8 cellular contexts compared by ENCODE assay signal in the genomic region with DNA sequence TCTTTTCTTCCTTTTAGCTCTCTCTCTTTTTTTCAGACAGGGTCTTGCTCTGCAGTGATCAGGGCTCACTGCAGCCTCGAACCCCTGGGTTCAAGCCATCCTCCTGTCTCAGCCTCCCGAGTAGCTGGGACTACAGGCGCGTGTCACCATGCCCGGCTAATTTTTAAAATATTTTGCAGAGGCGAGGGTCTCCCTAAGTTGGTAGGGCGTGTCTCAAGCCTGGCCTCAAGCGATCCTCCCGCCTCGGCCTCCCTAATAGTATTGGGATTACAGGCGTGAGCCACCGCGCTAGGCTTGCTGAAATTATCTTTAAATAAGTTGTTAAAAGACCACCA. TPM values are rescaled to one million over a fixed set of nuclear protein-coding genes. Genes with fewer than 3 reads are reported as not detected.
DNase-seq lines count a peak whose midpoint lies in the region; ATAC-seq, FAIRE-seq and TF ChIP-seq lines count a peak whose summit lies in the region.

No MANE protein-coding gene starts in this region.

- no peak for TF ChIP-seq CTCF in AG04450 (IDR thresholded peaks at IDR 0.05; ENCODE audit: low read depth, low read length)
- TF ChIP-seq CTCF in Loucy (conservative IDR thresholded peaks at IDR 0.05; ENCODE audit: low read length), result no peak
- no peak for TF ChIP-seq CTCF in coronary artery (IDR thresholded peaks at IDR 0.05)

- H3K4me2 ChIP-seq in Loucy (ENCODE audit: low read depth, low read length, poor library complexity, severe bottlenecking), result peak overlapping the region; percentile 96

- peak overlapping the region in 9 of 10 donors; percentile 88 to 97 (median 93) for H3K27ac Mint-ChIP-seq in naive thymus-derived CD8-positive, alpha-beta T cell

- DNase-seq in AG04450 (ENCODE audit: low read depth, low spot score) (no peak), coronary artery (ENCODE audit: low spot score) (no peak), urothelium cell line (ENCODE audit: low spot score) (no peak), cerebellar cortex (ENCODE audit: low spot score) (no peak)
- DNase-seq in naive thymus-derived CD8-positive, alpha-beta T cell, result no peak
- DNase-seq in activated CD4-positive, alpha-beta T cell treated with anti-CD3 and anti-CD28 coated beads for 1 hour, result no peak

- H3K27ac ChIP-seq in AG04450 (ENCODE audit: low read depth, low read length) (peak overlapping the region; percentile 70), coronary artery (peak overlapping the region; percentile 64 to 98)

- H3F3A ChIP-seq in Loucy (ENCODE audit: low read depth), result no peaks in the 10 kb centered on the region

- no peaks in the 10 kb centered on the region for H3K27me3 Mint-ChIP-seq in naive thymus-derived CD8-positive, alpha-beta T cell

- peaks cover 28 to 68% (median 65%) of the 10 kb centered on the region in 4 donors for H3K4me1 Mint-ChIP-seq in naive thymus-derived CD8-positive, alpha-beta T cell

- POLR2A ChIA-PET in AG04450 (lab: Yijun Ruan, JAX), result interaction anchor here (1.5 to 1.7 kb wide), 2 partner anchors 58 to 80 kb away, joined by 4 to 5 read pairs; a partner anchor contains a TSS
- POLR2A ChIA-PET in naive thymus-derived CD8-positive, alpha-beta T cell (lab: Charles Lee), result interaction anchor here (0.6 to 1.5 kb wide), 6 partner anchors 8 to 506 kb away, joined by 3 to 6 read pairs (median 3); a partner anchor contains a TSS

- H3K4me3 Mint-ChIP-seq in naive thymus-derived CD8-positive, alpha-beta T cell, result peak overlapping the region; percentile 94 to 98 (median 96)

- no peaks in the 10 kb centered on the region for H3K9me2 ChIP-seq in Loucy (replicated peaks; ENCODE audit: low read depth, low read length)

- H3K4me1 ChIP-seq in Loucy (ENCODE audit: insufficient read depth, low read length, poor library complexity, severe bottlenecking), result peaks cover 28% of the 10 kb centered on the region

- H3K27me3 ChIP-seq in AG04450 (ENCODE audit: control insufficient read depth, insufficient read depth, low read length) (no peaks in the 10 kb centered on the region), Loucy (ENCODE audit: insufficient read depth, low read length, poor library complexity, severe bottlenecking) (no peaks in the 10 kb centered on the region)

- ATAC-seq in naive thymus-derived CD8-positive, alpha-beta T cell, result no peak
- ATAC-seq in GM18505 (IDR thresholded peaks at IDR 0.05; ENCODE audit: unreplicated experiment), result no peak

- CTCF ChIA-PET in AG04450 (lab: Charles Lee), result interaction anchor here (0.5 to 1.4 kb wide), 4 partner anchors 9 to 334 kb away, joined by 3 to 6 read pairs (median 4); no protein-coding TSS in a partner anchor

- H2AFZ ChIP-seq in Loucy (ENCODE audit: low read length), result peak overlapping the region; percentile 98

- FAIRE-seq in urothelium cell line (lab: Jason Lieb, UNC), result no peak

- H3K9me3 ChIP-seq in AG04450 (ENCODE audit: control insufficient read depth, insufficient read depth, low read length) (peaks cover 4% of the 10 kb centered on the region), Loucy (ENCODE audit: insufficient read depth, low read depth, low read length) (no peaks in the 10 kb centered on the region)

- H3K36me3 Mint-ChIP-seq in naive thymus-derived CD8-positive, alpha-beta T cell, result peaks cover 0 to 2% (median 0%) of the 10 kb centered on the region in 3 donors

- no peak for TF ChIP-seq POLR2A in GM18505 (IDR thresholded peaks at IDR 0.05; ENCODE audit: borderline replicate concordance, extremely low read depth, insufficient read depth, insufficient read length)

- H3K36me3 ChIP-seq in Loucy (ENCODE audit: insufficient read depth, low read length), result no peaks in the 10 kb centered on the region

- H4K20me1 ChIP-seq in Loucy (ENCODE audit: insufficient read depth, low read length, poor library complexity, severe bottlenecking), result peaks cover 4% of the 10 kb centered on the region

- peaks cover 0 to 2% (median 0%) of the 10 kb centered on the region in 9 donors for H3K9me3 Mint-ChIP-seq in naive thymus-derived CD8-positive, alpha-beta T cell

- H3K4me3 ChIP-seq in AG04450 (ENCODE audit: low read depth, low read length) (peak overlapping the region; percentile 94), Loucy (ENCODE audit: low read length, poor library complexity, severe bottlenecking) (peak overlapping the region; percentile 98), coronary artery (peak overlapping the region; percentile 92)

- peaks cover 40% of the 10 kb centered on the region for H3K79me2 ChIP-seq in Loucy (ENCODE audit: insufficient read depth, low read length)

- H3K9ac ChIP-seq in Loucy (ENCODE audit: low read depth, low read length, poor library complexity, severe bottlenecking), result peak overlapping the region; percentile 85

RNA-seq across cellular contexts. Expression of a gene that starts 0.8 kb away (rescaled TPM):
- polyA plus RNA-seq in AG04450 (2011; rRNA removed), result 16.0 and 17.2 TPM in 2 replicates
- 14.2 and 22.0 TPM in 2 replicates for polyA minus RNA-seq in AG04450 (2011; rRNA and poly(A)+ RNA removed)
- 10 to 100 TPM; 19.5 to 20.9 TPM for total RNA-seq in naive thymus-derived CD8-positive, alpha-beta T cell
- polyA plus RNA-seq in naive thymus-derived CD8-positive, alpha-beta T cell, result 10 to 100 TPM; 18.8 to 28.3 (median 25.6) TPM

RNA-seq across cellular contexts. Expression of a gene that starts 5.5 kb away (rescaled TPM):
- polyA plus RNA-seq in AG04450 (2011; rRNA removed), result 57.2 and 68.2 TPM in 2 replicates
- polyA minus RNA-seq in AG04450 (2011; rRNA and poly(A)+ RNA removed), result 13.7 and 27.0 TPM in 2 replicates
- 10 to 100 TPM; 33.6 to 34.6 TPM for total RNA-seq in naive thymus-derived CD8-positive, alpha-beta T cell
- 10 to 100 TPM; 20.8 to 24.4 (median 24.3) TPM for polyA plus RNA-seq in naive thymus-derived CD8-positive, alpha-beta T cell

RNA-seq across cellular contexts. Expression of a gene that starts 58.6 kb away (rescaled TPM):
- polyA plus RNA-seq in AG04450 (2011; rRNA removed), result 237 and 251 TPM in 2 replicates
- polyA minus RNA-seq in AG04450 (2011; rRNA and poly(A)+ RNA removed), result 179 and 186 TPM in 2 replicates
- 10 to 100 TPM; 45.5 to 50.4 TPM for total RNA-seq in naive thymus-derived CD8-positive, alpha-beta T cell
- polyA plus RNA-seq in naive thymus-derived CD8-positive, alpha-beta T cell, result 10 to 100 TPM in 1 of 3 donors, 1 to 10 TPM in 2; 5.0 to 14.2 (median 7.2) TPM

Comparison
In these comparisons a context has a peak if more than half of its experiments do, and no peak if none do; other contexts are left out.
1. RNA of a gene that starts 58.6 kb away (polyA plus RNA-seq): 237 to 251 TPM in AG04450; 5.0 to 14.2 TPM in naive thymus-derived CD8-positive, alpha-beta T cell; every median in the first group is over 10 times any median in the second.
2. Peak in every context shown above with its lines, with median percentiles within 50 percentile points of each other: H3K4me3 ChIP-seq.